ENCODE assay signal across 1 cellular context in genomic region chr17:18980682-18981384, GRCh38.
TF ChIP-seq lines count a peak whose summit lies in the region.

No MANE protein-coding gene starts in this region.

TF ChIP-seq in HepG2, 621 proteins besides CTCF, POLR2A, EP300 and RAD21 (continued from another document):
- TF ChIP-seq, protein P1, sequence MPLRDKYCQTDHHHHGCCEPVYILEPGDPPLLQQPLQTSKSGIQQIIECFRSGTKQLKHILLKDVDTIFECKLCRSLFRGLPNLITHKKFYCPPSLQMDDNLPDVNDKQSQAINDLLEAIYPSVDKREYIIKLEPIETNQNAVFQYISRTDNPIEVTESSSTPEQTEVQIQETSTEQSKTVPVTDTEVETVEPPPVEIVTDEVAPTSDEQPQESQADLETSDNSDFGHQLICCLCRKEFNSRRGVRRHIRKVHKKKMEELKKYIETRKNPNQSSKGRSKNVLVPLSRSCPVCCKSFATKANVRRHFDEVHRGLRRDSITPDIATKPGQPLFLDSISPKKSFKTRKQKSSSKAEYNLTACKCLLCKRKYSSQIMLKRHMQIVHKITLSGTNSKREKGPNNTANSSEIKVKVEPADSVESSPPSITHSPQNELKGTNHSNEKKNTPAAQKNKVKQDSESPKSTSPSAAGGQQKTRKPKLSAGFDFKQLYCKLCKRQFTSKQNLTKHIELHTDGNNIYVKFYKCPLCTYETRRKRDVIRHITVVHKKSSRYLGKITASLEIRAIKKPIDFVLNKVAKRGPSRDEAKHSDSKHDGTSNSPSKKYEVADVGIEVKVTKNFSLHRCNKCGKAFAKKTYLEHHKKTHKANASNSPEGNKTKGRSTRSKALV (CRISPR knock-in tag; IDR thresholded peaks at IDR 0.05): 0 out of 2 replicates have a peak, but pooled peaks have one; percentile 4
- TF ChIP-seq RARA (CRISPR knock-in tag; IDR thresholded peaks at IDR 0.05): peak; percentile 26; the same call in 1 of the 2 replicates
- 0 out of 2 replicates have a peak, but pooled peaks have one; percentile 22 for TF ChIP-seq ZNF709 (CRISPR knock-in tag; IDR thresholded peaks at IDR 0.05)
- TF ChIP-seq RFX1 (IDR thresholded peaks at IDR 0.05): no peak
- no peak for TF ChIP-seq MEIS1 (CRISPR knock-in tag; IDR thresholded peaks at IDR 0.05; ENCODE audit: borderline replicate concordance)
- TF ChIP-seq ZNF263 (CRISPR knock-in tag; IDR thresholded peaks at IDR 0.05): peak; percentile 98
- TF ChIP-seq YEATS4 (CRISPR knock-in tag; IDR thresholded peaks at IDR 0.05; ENCODE audit: borderline replicate concordance): no peak
- no peak for TF ChIP-seq TBL1XR1 (IDR thresholded peaks at IDR 0.05; ENCODE audit: borderline replicate concordance, low read length, partially characterized antibody)
- no peak for TF ChIP-seq ZNF101 (CRISPR knock-in tag; IDR thresholded peaks at IDR 0.05; ENCODE audit: borderline replicate concordance, low read depth)
- TF ChIP-seq, protein P2, sequence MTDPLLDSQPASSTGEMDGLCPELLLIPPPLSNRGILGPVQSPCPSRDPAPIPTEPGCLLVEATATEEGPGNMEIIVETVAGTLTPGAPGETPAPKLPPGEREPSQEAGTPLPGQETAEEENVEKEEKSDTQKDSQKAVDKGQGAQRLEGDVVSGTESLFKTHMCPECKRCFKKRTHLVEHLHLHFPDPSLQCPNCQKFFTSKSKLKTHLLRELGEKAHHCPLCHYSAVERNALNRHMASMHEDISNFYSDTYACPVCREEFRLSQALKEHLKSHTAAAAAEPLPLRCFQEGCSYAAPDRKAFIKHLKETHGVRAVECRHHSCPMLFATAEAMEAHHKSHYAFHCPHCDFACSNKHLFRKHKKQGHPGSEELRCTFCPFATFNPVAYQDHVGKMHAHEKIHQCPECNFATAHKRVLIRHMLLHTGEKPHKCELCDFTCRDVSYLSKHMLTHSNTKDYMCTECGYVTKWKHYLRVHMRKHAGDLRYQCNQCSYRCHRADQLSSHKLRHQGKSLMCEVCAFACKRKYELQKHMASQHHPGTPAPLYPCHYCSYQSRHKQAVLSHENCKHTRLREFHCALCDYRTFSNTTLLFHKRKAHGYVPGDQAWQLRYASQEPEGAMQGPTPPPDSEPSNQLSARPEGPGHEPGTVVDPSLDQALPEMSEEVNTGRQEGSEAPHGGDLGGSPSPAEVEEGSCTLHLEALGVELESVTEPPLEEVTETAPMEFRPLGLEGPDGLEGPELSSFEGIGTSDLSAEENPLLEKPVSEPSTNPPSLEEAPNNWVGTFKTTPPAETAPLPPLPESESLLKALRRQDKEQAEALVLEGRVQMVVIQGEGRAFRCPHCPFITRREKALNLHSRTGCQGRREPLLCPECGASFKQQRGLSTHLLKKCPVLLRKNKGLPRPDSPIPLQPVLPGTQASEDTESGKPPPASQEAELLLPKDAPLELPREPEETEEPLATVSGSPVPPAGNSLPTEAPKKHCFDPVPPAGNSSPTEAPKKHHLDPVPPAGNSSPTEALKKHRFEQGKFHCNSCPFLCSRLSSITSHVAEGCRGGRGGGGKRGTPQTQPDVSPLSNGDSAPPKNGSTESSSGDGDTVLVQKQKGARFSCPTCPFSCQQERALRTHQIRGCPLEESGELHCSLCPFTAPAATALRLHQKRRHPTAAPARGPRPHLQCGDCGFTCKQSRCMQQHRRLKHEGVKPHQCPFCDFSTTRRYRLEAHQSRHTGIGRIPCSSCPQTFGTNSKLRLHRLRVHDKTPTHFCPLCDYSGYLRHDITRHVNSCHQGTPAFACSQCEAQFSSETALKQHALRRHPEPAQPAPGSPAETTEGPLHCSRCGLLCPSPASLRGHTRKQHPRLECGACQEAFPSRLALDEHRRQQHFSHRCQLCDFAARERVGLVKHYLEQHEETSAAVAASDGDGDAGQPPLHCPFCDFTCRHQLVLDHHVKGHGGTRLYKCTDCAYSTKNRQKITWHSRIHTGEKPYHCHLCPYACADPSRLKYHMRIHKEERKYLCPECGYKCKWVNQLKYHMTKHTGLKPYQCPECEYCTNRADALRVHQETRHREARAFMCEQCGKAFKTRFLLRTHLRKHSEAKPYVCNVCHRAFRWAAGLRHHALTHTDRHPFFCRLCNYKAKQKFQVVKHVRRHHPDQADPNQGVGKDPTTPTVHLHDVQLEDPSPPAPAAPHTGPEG (CRISPR knock-in tag; IDR thresholded peaks at IDR 0.05): 0 out of 2 replicates have a peak, but pooled peaks have one; percentile 1
- TF ChIP-seq FOXO1 (CRISPR knock-in tag; IDR thresholded peaks at IDR 0.05): no peak
- no peak for TF ChIP-seq ZSCAN29 (CRISPR knock-in tag; conservative IDR thresholded peaks at IDR 0.05)
- TF ChIP-seq MYC (CRISPR knock-in tag; IDR thresholded peaks at IDR 0.05; ENCODE audit: borderline replicate concordance): 0 out of 2 replicates have a peak, but pooled peaks have one; percentile 10
- TF ChIP-seq, protein P3, sequence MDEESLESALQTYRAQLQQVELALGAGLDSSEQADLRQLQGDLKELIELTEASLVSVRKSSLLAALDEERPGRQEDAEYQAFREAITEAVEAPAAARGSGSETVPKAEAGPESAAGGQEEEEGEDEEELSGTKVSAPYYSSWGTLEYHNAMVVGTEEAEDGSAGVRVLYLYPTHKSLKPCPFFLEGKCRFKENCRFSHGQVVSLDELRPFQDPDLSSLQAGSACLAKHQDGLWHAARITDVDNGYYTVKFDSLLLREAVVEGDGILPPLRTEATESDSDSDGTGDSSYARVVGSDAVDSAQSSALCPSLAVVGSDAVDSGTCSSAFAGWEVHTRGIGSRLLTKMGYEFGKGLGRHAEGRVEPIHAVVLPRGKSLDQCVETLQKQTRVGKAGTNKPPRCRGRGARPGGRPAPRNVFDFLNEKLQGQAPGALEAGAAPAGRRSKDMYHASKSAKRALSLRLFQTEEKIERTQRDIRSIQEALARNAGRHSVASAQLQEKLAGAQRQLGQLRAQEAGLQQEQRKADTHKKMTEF (CRISPR knock-in tag; IDR thresholded peaks at IDR 0.05): no peak
- no peak for TF ChIP-seq ZNF510 (CRISPR knock-in tag; IDR thresholded peaks at IDR 0.05; ENCODE audit: low read depth)
